22 cellular contexts compared by ENCODE assay signal in the genomic region with DNA sequence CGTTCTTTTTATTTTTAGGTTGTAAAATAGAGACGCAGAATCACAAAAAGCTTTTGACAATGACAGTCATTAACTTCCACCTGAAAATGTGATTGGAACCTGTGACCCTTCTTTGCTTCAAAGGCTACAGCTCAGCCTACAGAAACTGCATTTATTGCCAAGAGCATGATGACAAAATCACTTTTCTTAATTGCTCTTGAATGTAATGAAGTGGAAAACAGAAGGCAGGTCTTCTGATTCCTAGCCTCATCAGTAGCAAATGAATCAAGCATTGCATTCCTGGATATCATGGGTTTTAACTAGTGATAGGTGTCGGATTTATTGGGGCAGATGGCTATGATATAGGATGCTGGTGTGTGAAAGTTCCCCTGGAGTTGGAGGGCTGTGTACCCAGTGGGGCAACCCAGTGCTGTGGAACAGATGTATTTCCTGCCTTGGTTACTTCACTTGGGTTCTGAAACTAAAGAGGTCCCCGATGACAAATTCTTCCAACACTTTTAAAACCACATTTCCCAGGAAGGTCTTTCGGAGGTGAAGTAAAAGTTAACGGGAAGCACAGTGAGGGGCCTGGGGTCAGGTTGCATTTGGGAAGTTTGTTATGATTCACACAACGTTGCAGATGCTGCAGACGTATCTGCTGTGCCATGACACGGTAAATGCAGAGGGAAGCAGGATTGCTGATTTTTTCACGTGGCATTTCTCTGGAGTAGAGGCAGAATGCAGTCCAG.
"Had no signal": no experiment of that assay in that cellular context is flagged by ENCODE, and none has a peak within 500 bp of the region (broad histone marks: within the 10 kb centered on the region; RNA-seq: fewer than 3 reads in every experiment).

No MANE protein-coding gene starts in this region.

- H3K9ac ChIP-seq: parathyroid adenoma had no signal

- H3K27me3 ChIP-seq: heart right ventricle, neutrophil, right lobe of liver, testis, upper lobe of left lung had no signal

- H3K9me3 ChIP-seq: heart right ventricle, mucosa of descending colon, neutrophil, right lobe of liver, testis, upper lobe of left lung had no signal

- H3K27ac ChIP-seq: coronary artery, heart right ventricle, neutrophil, parathyroid adenoma, right lobe of liver, testis, upper lobe of left lung had no signal

- H3K4me3 ChIP-seq: coronary artery, heart right ventricle, mucosa of descending colon, right lobe of liver, smooth muscle cell, testis, upper lobe of left lung had no signal

- ATAC-seq: activated CD4-positive, alpha-beta T cell treated with anti-CD3 and anti-CD28 coated beads for 36 hours; activated CD8-positive, alpha-beta memory T cell treated with anti-CD3 and anti-CD28 coated beads, Interleukin-2, amount 10 ng/mL, durations not matched to agents 7 days and 5 days; heart right ventricle; left ventricle myocardium superior; mucosa of descending colon; right lobe of liver; stimulated activated memory B cell treated with anti-CD40 and anti-IgM and Interleukin-4, amounts not matched to agents 10 μg/mL and 1 μg/mL and 100 μg/mL, for 72 hours; WTC11 had no signal

- DNase-seq: activated CD4-positive, alpha-beta memory T cell treated with anti-CD3 and anti-CD28 coated beads, Interleukin-2, amount 10 ng/mL, durations not matched to agents 7 days and 5 days; activated CD4-positive, alpha-beta T cell treated with anti-CD3 and anti-CD28 coated beads for 36 hours; activated CD8-positive, alpha-beta memory T cell treated with anti-CD3 and anti-CD28 coated beads, Interleukin-2, amount 10 ng/mL, durations not matched to agents 7 days and 5 days; activated naive CD4-positive, alpha-beta T cell; activated naive CD8-positive, alpha-beta T cell treated with anti-CD3 and anti-CD28 coated beads for 36 hours; amygdala; heart right ventricle; immature natural killer cell; left ventricle myocardium superior; mucosa of descending colon; naive B cell; right lobe of liver; stimulated activated CD4-positive, alpha-beta T cell treated with anti-CD3 and anti-CD28 coated beads, Interleukin-4, amount 100 ng/mL, for 4 hours; T-helper 2 cell; testis; upper lobe of left lung had no signal

- H3K4me1 ChIP-seq: heart right ventricle, right lobe of liver, testis, upper lobe of left lung had no signal

- H2AFZ ChIP-seq: parathyroid adenoma had no signal

- H3K36me3 ChIP-seq: heart right ventricle, neutrophil, right lobe of liver, upper lobe of left lung had no signal

- H3K4me2 ChIP-seq: smooth muscle cell had no signal
